Comparison of ENCODE assay signal across 8 cellular contexts in genomic region chr11:130069684-130070108, GRCh38. TPM values are rescaled to one million over a fixed set of nuclear protein-coding genes. Genes with fewer than 3 reads are reported as not detected.
DNase-seq lines count a peak whose midpoint lies in the region; ATAC-seq and TF ChIP-seq lines count a peak whose summit lies in the region.

TSS of gene APLP2 (plus strand) at chr11:130069894. CDS start at chr11:130069978, 84 bp downstream.

- H3K9me3 Mint-ChIP-seq in type B pancreatic cell = no peaks in the 10 kb centered on the region

- TF ChIP-seq POLR2A in GM15510 (IDR thresholded peaks at IDR 0.05; ENCODE audit: borderline replicate concordance, extremely low read depth, insufficient read length) (peak; percentile 87), adrenal gland (IDR thresholded peaks at IDR 0.05) (peak; percentile 93 to 95), heart left ventricle (IDR thresholded peaks at IDR 0.05) (peak; percentile 33 to 88)

- ATAC-seq in HG02884 (IDR thresholded peaks at IDR 0.05; ENCODE audit: unreplicated experiment) = peak; percentile 94
- peak; percentile 94 to 98 (median 97) for ATAC-seq in heart left ventricle

- H3K36me3 Mint-ChIP-seq in type B pancreatic cell = no peaks in the 10 kb centered on the region

- intact Hi-C loops in adrenal gland (cut with DNase I) (loop anchor here (10.0 kb wide), 1 partner anchor 55 kb away; no protein-coding TSS in a partner anchor), heart left ventricle (cut with DNase I) (loop anchor here (1.0 to 10.0 kb wide), 10 partner anchors 53 to 147 kb away; partner anchors contain the start of gene PRDM10 (in 9 of the 10)), posterior cingulate gyrus (cut with DNase I) (loop anchor here (1.0 to 10.0 kb wide), 3 partner anchors 55 to 147 kb away; partner anchors contain the start of gene PRDM10)

- WGBS in adrenal gland, 4 donors = 0 to 1% (median 1%) methylated on average over 22 to 47 of the region's 47 CpGs; no CpG with 5 or more reads in 1 of the 4 donors
- 0 to 1% (median 0%) methylated on average over 19 to 47 of the region's 47 CpGs for WGBS in heart left ventricle, 4 donors

- peaks cover 7 to 16% of the 10 kb centered on the region in 2 donors for H3K4me1 ChIP-seq in adrenal gland (replicated peaks in 1 of 2)
- peaks cover 0 to 30% (median 20%) of the 10 kb centered on the region in 12 donors for H3K4me1 ChIP-seq in heart left ventricle

- peak; percentile 96 for DNase-seq in NCI-H146 treated with DMSO at 0.1 percent for 48 hours (lab: John Stamatoyannopoulos, UW; ENCODE audit: unreplicated experiment)
- peak; percentile 96 to 98 (median 97) for DNase-seq in T-helper 1 cell
- DNase-seq in adrenal gland = peak; percentile 99 to 100 (median 99)
- DNase-seq in heart left ventricle = peak; percentile 99 to 100 (median 100)
- peak; percentile 98 to 100 (median 99) for DNase-seq in posterior cingulate gyrus
- peak; percentile 98 for DNase-seq in type B pancreatic cell (ENCODE audit: extremely low spot score, unreplicated experiment)

- H3K4me3 Mint-ChIP-seq in type B pancreatic cell = peak within 1 kb of the TSS; percentile 97

- TF ChIP-seq CTCF in adrenal gland (IDR thresholded peaks at IDR 0.05) = no peak
- TF ChIP-seq CTCF in heart left ventricle (IDR thresholded peaks at IDR 0.05) = no peak
- TF ChIP-seq CTCF in type B pancreatic cell (conservative IDR thresholded peaks at IDR 0.05) = no peak

- H3K4me3 ChIP-seq in adrenal gland = peak within 1 kb of the TSS; percentile 64 to 98 (median 70)
- peak within 1 kb of the TSS; percentile 59 to 99 (median 82) for H3K4me3 ChIP-seq in heart left ventricle

- no peaks in the 10 kb centered on the region for H3K27me3 ChIP-seq in adrenal gland
- H3K27me3 ChIP-seq in heart left ventricle = no peaks in the 10 kb centered on the region

- H3K27ac ChIP-seq in adrenal gland = peak within 1 kb of the TSS; percentile 79 to 96 (median 95)
- peak within 1 kb of the TSS; percentile 78 to 98 (median 95) for H3K27ac ChIP-seq in heart left ventricle

- H3K36me3 ChIP-seq in adrenal gland (replicated peaks in 1 of 2) = no peaks in the 10 kb centered on the region
- no peaks in the 10 kb centered on the region for H3K36me3 ChIP-seq in heart left ventricle

- peak within 1 kb of the TSS; percentile 95 for H3K27ac Mint-ChIP-seq in type B pancreatic cell

- peaks cover 38% of the 10 kb centered on the region for H3K4me1 Mint-ChIP-seq in type B pancreatic cell (ENCODE audit: unreplicated experiment)

- H3K9me3 ChIP-seq in adrenal gland (replicated peaks in 1 of 3) (no peaks in the 10 kb centered on the region), heart left ventricle (no peaks in the 10 kb centered on the region)

- peaks cover 2% of the 10 kb centered on the region for H3K27me3 Mint-ChIP-seq in type B pancreatic cell

RNA-seq across cellular contexts. Expression of gene APLP2, which starts in this region (rescaled TPM):
- 100 to 1,000 TPM; 217 to 374 (median 307) TPM for total RNA-seq in adrenal gland
- 100 to 1,000 TPM in 1 of 3 donors, 10 to 100 TPM in 2; 85.0 to 237 (median 95.6) TPM for polyA plus RNA-seq in adrenal gland
- total RNA-seq in heart left ventricle = 100 to 1,000 TPM; 215 to 423 (median 334) TPM
- polyA plus RNA-seq in heart left ventricle = 100 to 1,000 TPM; 121 to 222 TPM
- total RNA-seq in type B pancreatic cell (ENCODE audit: low replicate concordance) = 207 and 254 TPM in 2 replicates

Comparison
In these comparisons a context has a peak if more than half of its experiments do, and no peak if none do; other contexts are left out.
1. Peak in every context shown above with its lines: DNase-seq, ATAC-seq, H3K4me3 ChIP-seq and H3K27ac ChIP-seq.